17 cellular contexts compared by ENCODE assay signal in genomic region chr7:37359180-37359579, GRCh38.
A peak's percentile ranks its signal among the peaks of the same experiment; 100 is the strongest.
DNase-seq lines count a peak whose midpoint lies in the region; ATAC-seq lines count a peak whose summit lies in the region.
"Had no signal": no experiment of that assay in that cellular context is flagged by ENCODE, and none has a peak within 500 bp of the region (broad histone marks: within the 10 kb centered on the region; RNA-seq: fewer than 3 reads in every experiment).

No MANE protein-coding gene starts in this region.

- no peaks in the 10 kb centered on the region for H3K79me2 ChIP-seq in mesendoderm (ENCODE audit: control insufficient read depth, insufficient read depth, low read length)
- H3K79me2 ChIP-seq in Karpas-422 (ENCODE audit: low read length), result no peaks in the 10 kb centered on the region

- H2BK5ac ChIP-seq in mesendoderm (ENCODE audit: low read length), result peak overlapping the region; percentile 14

- peak overlapping the region; percentile 16 for H2AK5ac ChIP-seq in mesendoderm (ENCODE audit: low read length)

- H3K4ac ChIP-seq in mesendoderm (ENCODE audit: low read depth, low read length), result peak overlapping the region; percentile 70

- peak overlapping the region; percentile 55 for H2BK120ac ChIP-seq in mesendoderm (ENCODE audit: low read depth, low read length)

- no peaks in the 10 kb centered on the region for H4K20me1 ChIP-seq in Karpas-422 (ENCODE audit: insufficient read depth, low read depth, low read length)

- no peak overlapping the region for H3K27ac ChIP-seq in mesendoderm (ENCODE audit: low read depth, low read length)
- no peak overlapping the region for H3K27ac ChIP-seq in Karpas-422 (ENCODE audit: low read length)
- H3K27ac ChIP-seq: HL-60 had no signal

- no peak for DNase-seq in activated T-cell treated with anti-CD3 and anti-CD28 coated beads, Interleukin-2, amount 50 U/mL, for 24 hours
- DNase-seq in activated T-cell treated with anti-CD3 and anti-CD28 coated beads, Interleukin-2, amount 50 U/mL, for 48 hours, result no peak
- DNase-seq in stimulated activated naive CD8-positive, alpha-beta T cell treated with anti-CD3 and anti-CD28 coated beads, Interleukin-15, Interleukin-2, amounts not matched to agents 100 U/mL and 50 U/mL, for 24 hours, result no peak
- DNase-seq in mesendoderm, result no peak
- DNase-seq in Karpas-422, result no peak
- DNase-seq in SK-N-DZ (ENCODE audit: low spot score), result no peak
- DNase-seq: C1 segment of cervical spinal cord; Calu3; CD4-positive, alpha-beta T cell; DMS 273 treated with DMSO at 0.1 percent for 48 hours; DMS79; H7 had no signal

- H3K36me3 ChIP-seq in mesendoderm (ENCODE audit: control insufficient read depth, insufficient read depth, low read length), result no peaks in the 10 kb centered on the region
- H3K36me3 ChIP-seq in Karpas-422 (ENCODE audit: insufficient read depth, low read length), result no peaks in the 10 kb centered on the region

- H3K23ac ChIP-seq in mesendoderm (ENCODE audit: low read length), result no peak overlapping the region

- H2BK15ac ChIP-seq in mesendoderm (replicated peaks; ENCODE audit: low read depth), result peak overlapping the region; percentile 75

- WGBS in mesendoderm (ENCODE audit: extremely low coverage, insufficient coverage, low lambda C conversion rate), result no CpG with 5 or more reads among the region's 2 CpGs

- no peak overlapping the region for H2AFZ ChIP-seq in Karpas-422 (ENCODE audit: low read length)
- H2AFZ ChIP-seq: GM23338 had no signal

- peaks cover 91% of the 10 kb centered on the region for H3K4me1 Mint-ChIP-seq in activated T-cell treated with anti-CD3 and anti-CD28 coated beads, Interleukin-2, amount 50 U/mL, for 24 hours (ENCODE audit: low read depth)
- peaks cover 91% of the 10 kb centered on the region for H3K4me1 Mint-ChIP-seq in stimulated activated naive CD8-positive, alpha-beta T cell treated with anti-CD3 and anti-CD28 coated beads, Interleukin-15, Interleukin-2, amounts not matched to agents 100 ng/mL and 50 ng/mL, for 24 hours (ENCODE audit: low read depth)

- H3K27me3 Mint-ChIP-seq in activated T-cell treated with anti-CD3 and anti-CD28 coated beads, Interleukin-2, amount 50 U/mL, for 24 hours, result no peaks in the 10 kb centered on the region
- H3K27me3 Mint-ChIP-seq in stimulated activated naive CD8-positive, alpha-beta T cell treated with anti-CD3 and anti-CD28 coated beads, Interleukin-15, Interleukin-2, amounts not matched to agents 100 ng/mL and 50 ng/mL, for 24 hours, result no peaks in the 10 kb centered on the region
- H3K27me3 Mint-ChIP-seq: B cell; CD4-positive, alpha-beta T cell had no signal

- H3K9ac ChIP-seq in mesendoderm (ENCODE audit: low read length), result no peak overlapping the region
- H3K9ac ChIP-seq in Karpas-422 (ENCODE audit: low read length), result no peak overlapping the region

- peaks cover 15% of the 10 kb centered on the region for H3K36me3 Mint-ChIP-seq in activated T-cell treated with anti-CD3 and anti-CD28 coated beads, Interleukin-2, amount 50 U/mL, for 24 hours (ENCODE audit: low read depth)
- H3K36me3 Mint-ChIP-seq in stimulated activated naive CD8-positive, alpha-beta T cell treated with anti-CD3 and anti-CD28 coated beads, Interleukin-15, Interleukin-2, amounts not matched to agents 100 ng/mL and 50 ng/mL, for 24 hours (ENCODE audit: low read depth), result peaks cover 7% of the 10 kb centered on the region

- H3K27me3 ChIP-seq in mesendoderm (ENCODE audit: insufficient read depth, low read length, poor library complexity) (no peaks in the 10 kb centered on the region), Karpas-422 (ENCODE audit: low read length) (no peaks in the 10 kb centered on the region)

- no peaks in the 10 kb centered on the region for H3K9me3 ChIP-seq in Karpas-422 (ENCODE audit: low read length)

- no peak overlapping the region for H3K4me3 Mint-ChIP-seq in activated T-cell treated with anti-CD3 and anti-CD28 coated beads, Interleukin-2, amount 50 U/mL, for 24 hours
- no peak overlapping the region for H3K4me3 Mint-ChIP-seq in stimulated activated naive CD8-positive, alpha-beta T cell treated with anti-CD3 and anti-CD28 coated beads, Interleukin-15, Interleukin-2, amounts not matched to agents 100 ng/mL and 50 ng/mL, for 24 hours
- H3K4me3 Mint-ChIP-seq: B cell, GM23338 had no signal

- no peak for ATAC-seq in stimulated activated naive CD8-positive, alpha-beta T cell treated with anti-CD3 and anti-CD28 coated beads, Interleukin-15, Interleukin-2, amounts not matched to agents 100 U/mL and 50 U/mL, for 24 hours
- ATAC-seq: GM12878, GM23338 had no signal

- no peaks in the 10 kb centered on the region for H3K9me2 ChIP-seq in Karpas-422 (replicated peaks; ENCODE audit: insufficient read depth, low read length)

- peak overlapping the region; percentile 17 for H3K56ac ChIP-seq in mesendoderm (ENCODE audit: low read length)

- H3K27ac Mint-ChIP-seq in activated T-cell treated with anti-CD3 and anti-CD28 coated beads, Interleukin-2, amount 50 U/mL, for 24 hours, result peak overlapping the region; percentile 94
- peak overlapping the region; percentile 91 for H3K27ac Mint-ChIP-seq in stimulated activated naive CD8-positive, alpha-beta T cell treated with anti-CD3 and anti-CD28 coated beads, Interleukin-15, Interleukin-2, amounts not matched to agents 100 ng/mL and 50 ng/mL, for 24 hours
- H3K27ac Mint-ChIP-seq: B cell, GM23338 had no signal

- no peak overlapping the region for H4K5ac ChIP-seq in mesendoderm (ENCODE audit: low read length)

- no peak overlapping the region for H3K4me2 ChIP-seq in mesendoderm (ENCODE audit: low read length)
- H3K4me2 ChIP-seq in Karpas-422 (ENCODE audit: low read depth, low read length, poor library complexity, severe bottlenecking), result no peak overlapping the region
- H3K4me2 ChIP-seq: GM23338 had no signal

- H3K18ac ChIP-seq in mesendoderm (ENCODE audit: low read length), result peak overlapping the region; percentile 97

- H3K4me3 ChIP-seq in mesendoderm (ENCODE audit: low read length) (no peak overlapping the region), Karpas-422 (ENCODE audit: low read length) (no peak overlapping the region)
- H3K4me3 ChIP-seq: GM12878, GM23338 had no signal

- H4K8ac ChIP-seq in mesendoderm (ENCODE audit: low read depth, low read length), result no peak overlapping the region

- H3K4me1 ChIP-seq in mesendoderm (ENCODE audit: control insufficient read depth, low read depth, low read length) (peaks cover 11% of the 10 kb centered on the region), Karpas-422 (ENCODE audit: low read length) (peaks cover 15% of the 10 kb centered on the region)

- peaks cover 4% of the 10 kb centered on the region for H3K79me1 ChIP-seq in mesendoderm (ENCODE audit: low read length)

- peaks cover 6% of the 10 kb centered on the region for H3K9me3 Mint-ChIP-seq in activated T-cell treated with anti-CD3 and anti-CD28 coated beads, Interleukin-2, amount 50 U/mL, for 24 hours
- no peaks in the 10 kb centered on the region for H3K9me3 Mint-ChIP-seq in stimulated activated naive CD8-positive, alpha-beta T cell treated with anti-CD3 and anti-CD28 coated beads, Interleukin-15, Interleukin-2, amounts not matched to agents 100 ng/mL and 50 ng/mL, for 24 hours
- H3K9me3 Mint-ChIP-seq: CD4-positive, alpha-beta T cell; GM23338 had no signal
